In genomic region chr1:83693409-83694126, GRCh38 we compare ENCODE assay signal across 10 cellular contexts.
DNase-seq lines count a peak whose midpoint lies in the region; TF ChIP-seq lines count a peak whose summit lies in the region.
"Had no signal": no experiment of that assay in that cellular context is flagged by ENCODE, and none has a peak within 500 bp of the region (broad histone marks: within the 10 kb centered on the region; RNA-seq: fewer than 3 reads in every experiment).

No MANE protein-coding gene starts in this region.

- TF ChIP-seq CTCF in nephron (IDR thresholded peaks at IDR 0.05; ENCODE audit: unreplicated experiment in 3 of 3) (no peak), lower leg skin (IDR thresholded peaks at IDR 0.05) (no peak), RWPE1 (conservative IDR thresholded peaks at IDR 0.05; ENCODE audit: low read depth) (no peak)

- H3K27me3 ChIP-seq in endocrine pancreas (ENCODE audit: control insufficient read depth, insufficient read depth, low read length): no peaks in the 10 kb centered on the region

- no peaks in the 10 kb centered on the region for H3K4me1 ChIP-seq in endocrine pancreas (ENCODE audit: control insufficient read depth, insufficient read depth, low read length)

- peaks cover 24% of the 10 kb centered on the region for H3K4me1 Mint-ChIP-seq in nephron

- peak; percentile 31 for DNase-seq in DMS53 treated with DMSO at 0.1 percent for 48 hours (lab: John Stamatoyannopoulos, UW; ENCODE audit: unreplicated experiment)
- peak; percentile 41 for DNase-seq in NCI-H2107 treated with DMSO at 0.1 percent for 48 hours (lab: John Stamatoyannopoulos, UW; ENCODE audit: unreplicated experiment)
- DNase-seq in T-helper 9 cell: no peak
- no peak for DNase-seq in HK-2 (ENCODE audit: unreplicated experiment)
- no peak for DNase-seq in lower leg skin (ENCODE audit: low spot score in 2 of 2)
- no peak for DNase-seq in RWPE1 (ENCODE audit: low spot score)
- DNase-seq: activated effector memory CD4-positive, alpha-beta T cell treated with Interleukin-2 at 50 U/mL for 16 hours; IMR-90 had no signal

- peak overlapping the region in 2 of 3 experiments; percentile 68 to 80 for H3K27ac Mint-ChIP-seq in nephron

- H3K27ac ChIP-seq in RWPE1: no peak overlapping the region

- WGBS in lower leg skin, 2 donors: 33 to 50% methylated on average over 12 of the region's 12 CpGs

- peaks cover 18% of the 10 kb centered on the region for H3K9me3 Mint-ChIP-seq in nephron

- CTCF ChIA-PET in RWPE1 (lab: Yijun Ruan, JAX): interaction anchor here (0.6 kb wide), 1 partner anchor 1039 kb away, joined by 4 read pairs; no protein-coding TSS in a partner anchor

- no peaks in the 10 kb centered on the region for H3K36me3 ChIP-seq in endocrine pancreas (ENCODE audit: control insufficient read depth, insufficient read depth, low read length)

- H3K4me3 ChIP-seq in endocrine pancreas (ENCODE audit: control insufficient read depth, insufficient read depth, low read length): peak overlapping the region; percentile 75
- H3K4me3 ChIP-seq in lower leg skin (ENCODE audit: low read depth, poor library complexity, severe bottlenecking): no peak overlapping the region

- no peak for TF ChIP-seq POLR2A in lower leg skin (IDR thresholded peaks at IDR 0.05)

- H3K27me3 Mint-ChIP-seq in nephron (ENCODE audit: low read depth): peaks cover 33% of the 10 kb centered on the region

- peak overlapping the region; percentile 30 for H3K9ac ChIP-seq in endocrine pancreas (ENCODE audit: control insufficient read depth, insufficient read depth, low read length)

- POLR2A ChIA-PET in RWPE1 (lab: Yijun Ruan, JAX; ENCODE audit: low non-redundant PET): no interaction called here

- no peaks in the 10 kb centered on the region for H3K9me3 ChIP-seq in endocrine pancreas (ENCODE audit: control insufficient read depth, low read length)

- peak overlapping the region; percentile 77 to 82 (median 79) for H3K4me3 Mint-ChIP-seq in nephron

- H3K36me3 Mint-ChIP-seq in nephron (ENCODE audit: low read depth): peaks cover 7% of the 10 kb centered on the region

- intact Hi-C loops in lower leg skin (cut with DNase I; ENCODE audit: low total_unique reads): no loop called here

Comparison
In these comparisons a context has a peak if more than half of its experiments do, and no peak if none do; other contexts are left out.
1. DNase-seq: peak in DMS53 treated with DMSO at 0.1 percent for 48 hours (single experiment) and NCI-H2107 treated with DMSO at 0.1 percent for 48 hours (single experiment); none in T-helper 9 cell (single experiment), HK-2 (single experiment), lower leg skin (0 of 2) and RWPE1 (single experiment).